Comparison of ENCODE assay signal across 23 cellular contexts in the genomic region with DNA sequence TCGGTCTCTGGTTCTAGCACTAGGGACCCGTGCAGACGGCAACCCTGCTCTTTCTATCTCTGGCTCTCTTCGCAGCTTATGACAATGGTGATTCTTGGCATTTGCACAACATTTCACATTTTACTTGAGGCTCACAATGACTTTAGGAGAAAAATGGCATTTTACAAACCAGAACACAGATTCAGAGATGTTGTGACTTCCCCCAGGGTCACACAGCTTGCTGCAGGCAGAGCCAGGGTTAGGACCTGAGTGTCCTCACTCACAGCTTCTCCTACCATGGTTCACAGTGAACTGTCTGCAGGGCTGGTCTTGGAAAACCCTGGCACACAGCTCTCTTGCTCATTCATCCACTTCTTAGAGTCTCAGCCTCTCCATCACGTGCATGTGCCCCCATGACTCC. TPM values are rescaled to one million over a fixed set of nuclear protein-coding genes. Genes with fewer than 3 reads are reported as not detected.
DNase-seq lines count a peak whose midpoint lies in the region; ATAC-seq, FAIRE-seq and TF ChIP-seq lines count a peak whose summit lies in the region.
"Had no signal": no experiment of that assay in that cellular context is flagged by ENCODE, and none has a peak within 500 bp of the region (broad histone marks: within the 10 kb centered on the region; RNA-seq: fewer than 3 reads in every experiment).

No MANE protein-coding gene starts in this region.

- H3K27ac ChIP-seq in GM23338 (ENCODE audit: low read depth), result no peak overlapping the region
- H3K27ac ChIP-seq in K562 (ENCODE audit: extremely low read depth, low read depth, low read length), result no peak overlapping the region
- H3K27ac ChIP-seq in neural progenitor cell, result no peak overlapping the region
- H3K27ac ChIP-seq: C4-2B, HL-60 had no signal

- TF ChIP-seq POLR2A in K562 (conservative IDR thresholded peaks at IDR 0.05), result no peak

- H3K9me3 Mint-ChIP-seq in GM23338, result 0 out of 3 replicates have a peak, but pooled peaks cover 4% of the 10 kb centered on the region
- peaks cover 3% of the 10 kb centered on the region for H3K9me3 Mint-ChIP-seq in neural progenitor cell
- H3K9me3 Mint-ChIP-seq in stimulated activated naive CD8-positive, alpha-beta T cell treated with anti-CD3 and anti-CD28 coated beads, Interleukin-15, amount 100 ng/mL, for 72 hours, result peaks cover 18 to 20% of the 10 kb centered on the region in 2 donors
- H3K9me3 Mint-ChIP-seq: CD4-positive, alpha-beta T cell had no signal

- FAIRE-seq in K562 (lab: Jason Lieb, UNC), result no peak
- FAIRE-seq: A204.1, D721Med, GM12892, GM18507 had no signal

- DNase-seq in G401 (ENCODE audit: low spot score) (peak; percentile 35), GM23338 (ENCODE audit: low spot score) (no peak), K562 (ENCODE audit: extremely low read depth in 1 of 4, low spot score in 3 of 4) (no peak), neural progenitor cell (ENCODE audit: low spot score) (no peak), Right ventricle myocardium inferior (ENCODE audit: missing footprints) (no peak)
- DNase-seq in stimulated activated naive CD8-positive, alpha-beta T cell treated with anti-CD3 and anti-CD28 coated beads, Interleukin-15, amount 100 ng/mL, for 72 hours, result no peak
- DNase-seq: AML-193; Caco-2; CD4-positive, alpha-beta T cell; GDM1; H7; HFFc6; KG1 had no signal

- H3K27me3 Mint-ChIP-seq in GM23338 (ENCODE audit: insufficient read depth, low read depth, poor library complexity) (peaks cover 9% of the 10 kb centered on the region), neural progenitor cell (ENCODE audit: insufficient read depth, low read depth) (peaks cover 8% of the 10 kb centered on the region)
- H3K27me3 Mint-ChIP-seq in stimulated activated naive CD8-positive, alpha-beta T cell treated with anti-CD3 and anti-CD28 coated beads, Interleukin-15, amount 100 ng/mL, for 72 hours, result no peaks in the 10 kb centered on the region
- H3K27me3 Mint-ChIP-seq: CD4-positive, alpha-beta T cell; IgD-negative memory B cell had no signal

- H3K36me3 Mint-ChIP-seq in GM23338 (ENCODE audit: low read depth) (no peaks in the 10 kb centered on the region; the same call in 2 of the 3 replicates), neural progenitor cell (peaks cover 2% of the 10 kb centered on the region)

- CTCF ChIA-PET in K562 (lab: Yijun Ruan, JAX; ENCODE audit: low intra/inter-chr PET ratio), result no interaction called here

- TF ChIP-seq RAD21 in K562 (CRISPR knock-in tag; conservative IDR thresholded peaks at IDR 0.05 in 1 of 2, IDR thresholded peaks at IDR 0.05 in 1 of 2), result no peak

- H3K9me1 ChIP-seq in K562 (ENCODE audit: control insufficient read depth, insufficient read depth, low read length), result no peaks in the 10 kb centered on the region

- BruUV-seq in K562 (replicated peaks; lab: Mats Ljungman, UMichigan), result no TSS peak

- ATAC-seq in GM23338 (no peak), K562 (no peak), Right ventricle myocardium inferior (no peak), GM18873 (IDR thresholded peaks at IDR 0.05; ENCODE audit: low FRiP score, unreplicated experiment) (no peak)
- ATAC-seq in stimulated activated naive CD8-positive, alpha-beta T cell treated with anti-CD3 and anti-CD28 coated beads, Interleukin-15, amount 100 ng/mL, for 72 hours, result no peak
- ATAC-seq: HCT116 had no signal

- in situ Hi-C loops in G401 (cut with HindIII; ENCODE audit: low sequenced_read_pairs), result no loop called here
- in situ Hi-C loops in K562 (cut with MboI), result no loop called here

- intact Hi-C loops in K562 (cut with micrococcal nuclease), result no loop called here
- intact Hi-C loops in Right ventricle myocardium inferior (cut with DNase I), result no loop called here

- H3K9ac ChIP-seq in K562 (ENCODE audit: insufficient read depth in 1 of 2, low read depth in 2 of 2, low read length in 2 of 2), result no peak overlapping the region
- no peak overlapping the region for H3K9ac ChIP-seq in neural progenitor cell

- H3F3A ChIP-seq in GM23338 (replicated peaks; ENCODE audit: low read depth) (no peaks in the 10 kb centered on the region), neural progenitor cell (ENCODE audit: low read depth) (peaks cover 8% of the 10 kb centered on the region)

- no peak for TF ChIP-seq EP300 in K562 (IDR thresholded peaks at IDR 0.05; ENCODE audit: low read length)

- no peak overlapping the region for H3K27ac Mint-ChIP-seq in GM23338
- H3K27ac Mint-ChIP-seq in neural progenitor cell, result peak overlapping the region; percentile 58
- H3K27ac Mint-ChIP-seq in stimulated activated naive CD8-positive, alpha-beta T cell treated with anti-CD3 and anti-CD28 coated beads, Interleukin-15, amount 100 ng/mL, for 72 hours, result no peak overlapping the region
- H3K27ac Mint-ChIP-seq: CD4-positive, alpha-beta T cell; HFFc6 had no signal

- no peak overlapping the region for H3K4me2 ChIP-seq in GM23338
- no peak overlapping the region for H3K4me2 ChIP-seq in K562 (ENCODE audit: insufficient read depth, low read length)
- peak overlapping the region; percentile 54 for H3K4me2 ChIP-seq in neural progenitor cell

- POLR2A ChIA-PET in K562 (lab: Yijun Ruan, JAX), result interaction anchor here (0.9 to 1.0 kb wide), 2 partner anchors 8 to 15 kb away, joined by 3 to 5 read pairs; no protein-coding TSS in a partner anchor

- H3K36me3 ChIP-seq in GM23338 (ENCODE audit: insufficient read depth) (no peaks in the 10 kb centered on the region), K562 (ENCODE audit: control insufficient read depth, insufficient read depth, low read length) (no peaks in the 10 kb centered on the region), neural progenitor cell (no peaks in the 10 kb centered on the region)

- TF ChIP-seq CTCF in GM23338 (conservative IDR thresholded peaks at IDR 0.05; ENCODE audit: low read depth in 2 of 2), result no peak
- no peak for TF ChIP-seq CTCF in K562 (IDR thresholded peaks at IDR 0.05 in 2 of 3, conservative IDR thresholded peaks at IDR 0.05 in 1 of 3; ENCODE audit: insufficient read depth in 2 of 3, low read depth in 1 of 3, low read length in 3 of 3)
- no peak for TF ChIP-seq CTCF in neural progenitor cell (IDR thresholded peaks at IDR 0.05)

- H3K4me3 ChIP-seq in GM23338, result no peak overlapping the region
- no peak overlapping the region for H3K4me3 ChIP-seq in K562
- no peak overlapping the region for H3K4me3 ChIP-seq in neural progenitor cell

- WGBS in K562 (ENCODE audit: insufficient coverage, low coverage, missing lambda C conversion rate), result 41% methylated on average over 5 of the region's 5 CpGs

- H2AFZ ChIP-seq in GM23338 (peak overlapping the region; percentile 88; the same call in 1 of the 2 replicates), K562 (ENCODE audit: low read depth, low read length) (no peak overlapping the region), neural progenitor cell (replicated peaks) (peak overlapping the region; percentile 10)

- H4K20me1 ChIP-seq in GM23338 (replicated peaks; ENCODE audit: insufficient read depth), result no peaks in the 10 kb centered on the region
- no peaks in the 10 kb centered on the region for H4K20me1 ChIP-seq in K562 (replicated peaks; ENCODE audit: control insufficient read depth, insufficient read depth, low read length)
- no peaks in the 10 kb centered on the region for H4K20me1 ChIP-seq in neural progenitor cell (ENCODE audit: low read depth)

- H3K9me2 ChIP-seq in GM23338 (ENCODE audit: insufficient read depth), result no peaks in the 10 kb centered on the region

- H3K4me1 Mint-ChIP-seq in GM23338 (peaks cover 16% of the 10 kb centered on the region), neural progenitor cell (peaks cover 26% of the 10 kb centered on the region)
- no peaks in the 10 kb centered on the region for H3K4me1 Mint-ChIP-seq in stimulated activated naive CD8-positive, alpha-beta T cell treated with anti-CD3 and anti-CD28 coated beads, Interleukin-15, amount 100 ng/mL, for 72 hours

- H3K9me3 ChIP-seq in K562 (replicated peaks; ENCODE audit: control insufficient read depth, insufficient read depth, low read depth, low read length) (no peaks in the 10 kb centered on the region), neural progenitor cell (ENCODE audit: low read depth) (no peaks in the 10 kb centered on the region)

- H3K4me3 Mint-ChIP-seq in GM23338 (no peak overlapping the region; the same call in 2 of the 3 replicates), neural progenitor cell (peak overlapping the region; percentile 13)
- H3K4me3 Mint-ChIP-seq in stimulated activated naive CD8-positive, alpha-beta T cell treated with anti-CD3 and anti-CD28 coated beads, Interleukin-15, amount 100 ng/mL, for 72 hours, result no peak overlapping the region
- H3K4me3 Mint-ChIP-seq: CD4-positive, alpha-beta T cell; HFFc6 had no signal

- no peaks in the 10 kb centered on the region for H3K4me1 ChIP-seq in GM23338 (ENCODE audit: insufficient read depth)
- peaks cover 0 to 6% of the 10 kb centered on the region in 2 experiments; a peak in 3 of 5 replicates for H3K4me1 ChIP-seq in K562 (replicated peaks in 1 of 2; ENCODE audit: control insufficient read depth in 2 of 2, insufficient read depth in 2 of 2, low read length in 2 of 2)
- peaks cover 16% of the 10 kb centered on the region for H3K4me1 ChIP-seq in neural progenitor cell
- H3K4me1 ChIP-seq: Caco-2 had no signal

- H3K27me3 ChIP-seq in GM23338 (ENCODE audit: insufficient read depth) (no peaks in the 10 kb centered on the region), K562 (ENCODE audit: control insufficient read depth in 2 of 2, insufficient read depth in 2 of 2, low read length in 2 of 2) (peaks cover 3 to 13% of the 10 kb centered on the region in 2 experiments; a peak in 2 of 5 replicates), neural progenitor cell (peaks cover 5% of the 10 kb centered on the region)

- no peaks in the 10 kb centered on the region for H3K79me2 ChIP-seq in GM23338 (replicated peaks; ENCODE audit: insufficient read depth)
- H3K79me2 ChIP-seq in K562 (ENCODE audit: control insufficient read depth, insufficient read depth, low read length), result no peaks in the 10 kb centered on the region
- H3K79me2 ChIP-seq in neural progenitor cell (ENCODE audit: low read depth), result no peaks in the 10 kb centered on the region

RNA-seq across cellular contexts. Expression of a gene that starts 23.7 kb away (rescaled TPM):
- total RNA-seq in G401 (2014; rRNA removed; shearing (Covaris generic)), result not detected in 2 replicates
- 0.24 and 0.74 TPM in 2 replicates for total RNA-seq in GM23338 (2014; rRNA removed; shearing (Covaris generic))
- 0.43 and 0.48 TPM in 2 replicates for polyA plus RNA-seq in GM23338 (2016; fragmentation: Nextera tagmentation; extraction: Ambion mirVana)
- 0.42 TPM in 1 of 2 replicates, not detected in the other for total RNA-seq in K562 (2011; cell fraction: chromatin; rRNA removed; ENCODE audit: low replicate concordance)
- 0.13 TPM in 1 of 2 replicates, not detected in the other for total RNA-seq in K562 (2011; cell fraction: nucleolus; rRNA removed)
- 0.31 and 0.37 TPM in 2 replicates for total RNA-seq in K562 (2011; cell fraction: nucleoplasm; rRNA removed)
- 0.09 and 0.20 TPM in 2 replicates for total RNA-seq in K562 (2014; rRNA removed)
- 0.38 and 0.44 TPM in 2 replicates for total RNA-seq in K562 (2014; rRNA removed; fragmentation: Illumina TruSeq; extraction: Trizol)
- 0.25 and 0.30 TPM in 2 replicates for total RNA-seq in K562 (2015; rRNA removed; fragmentation: Illumina TruSeq; extraction: Trizol)
- total RNA-seq in K562 (2021), result 0.40 TPM in 2 replicates
- 0.04 and 0.12 TPM in 2 replicates for polyA plus RNA-seq in K562 (2011; rRNA removed)
- 0.04 TPM in 1 of 2 replicates, not detected in the other for polyA plus RNA-seq in K562 (2011; cell fraction: cytosol; rRNA removed)
- polyA plus RNA-seq in K562 (2011; cell fraction: nucleus; rRNA removed), result 0.08 TPM in 1 of 2 replicates, not detected in the other
- polyA plus RNA-seq in K562 (2012), result 0.68 and 6.5 TPM in 2 replicates
- 0.46 and 0.65 TPM in 2 replicates for polyA plus RNA-seq in K562 (2014; fragmentation: Illumina TruSeq; extraction: Trizol)
- under 1 TPM; 0.30 to 0.38 TPM for polyA plus RNA-seq in K562 (2014; fragmentation: Nextera tagmentation; extraction: Ambion mirVana)
- polyA plus RNA-seq in K562 (2014; rRNA removed), result 0.15 and 0.27 TPM in 2 replicates
- not detected in 2 replicates for polyA minus RNA-seq in K562 (2011; rRNA and poly(A)+ RNA removed)
- polyA minus RNA-seq in K562 (2011; cell fraction: cytosol; rRNA and poly(A)+ RNA removed), result not detected in 2 replicates
- polyA minus RNA-seq in K562 (2011; cell fraction: nucleus; rRNA and poly(A)+ RNA removed), result not detected in 2 replicates
- 0.46 and 0.71 TPM in 2 replicates for total RNA-seq in neural progenitor cell (ENCODE audit: low replicate concordance)
- 2.0 TPM for total RNA-seq in Right ventricle myocardium inferior
- total RNA-seq: Caco-2, H7, HT1080 had no signal

RNA-seq across cellular contexts. Expression of a gene that starts 53.6 kb away (rescaled TPM):
- total RNA-seq in G401 (2014; rRNA removed; shearing (Covaris generic)), result 20.7 and 48.2 TPM in 2 replicates
- 18.9 and 19.5 TPM in 2 replicates for total RNA-seq in GM23338 (2014; rRNA removed; shearing (Covaris generic))
- polyA plus RNA-seq in GM23338 (2016; fragmentation: Nextera tagmentation; extraction: Ambion mirVana), result 5.6 and 5.9 TPM in 2 replicates
- 40.9 and 60.5 TPM in 2 replicates for total RNA-seq in K562 (2011; cell fraction: chromatin; rRNA removed; ENCODE audit: low replicate concordance)
- total RNA-seq in K562 (2011; cell fraction: nucleolus; rRNA removed), result 47.8 and 47.9 TPM in 2 replicates
- total RNA-seq in K562 (2011; cell fraction: nucleoplasm; rRNA removed), result 55.4 and 61.5 TPM in 2 replicates
- 14.3 and 18.9 TPM in 2 replicates for total RNA-seq in K562 (2014; rRNA removed)
- 7.8 and 9.6 TPM in 2 replicates for total RNA-seq in K562 (2014; rRNA removed; fragmentation: Illumina TruSeq; extraction: Trizol)
- 8.3 and 10.5 TPM in 2 replicates for total RNA-seq in K562 (2015; rRNA removed; fragmentation: Illumina TruSeq; extraction: Trizol)
- 12.8 and 14.2 TPM in 2 replicates for total RNA-seq in K562 (2021)
- polyA plus RNA-seq in K562 (2011; rRNA removed), result 15.4 and 20.8 TPM in 2 replicates
- 21.4 and 26.2 TPM in 2 replicates for polyA plus RNA-seq in K562 (2011; cell fraction: cytosol; rRNA removed)
- 26.6 and 29.1 TPM in 2 replicates for polyA plus RNA-seq in K562 (2011; cell fraction: nucleus; rRNA removed)
- polyA plus RNA-seq in K562 (2012), result 12.8 and 57.1 TPM in 2 replicates
- polyA plus RNA-seq in K562 (2014; fragmentation: Illumina TruSeq; extraction: Trizol), result 11.7 and 13.0 TPM in 2 replicates
- 1 to 10 TPM; 6.6 to 10.0 TPM for polyA plus RNA-seq in K562 (2014; fragmentation: Nextera tagmentation; extraction: Ambion mirVana)
- 21.5 and 23.4 TPM in 2 replicates for polyA plus RNA-seq in K562 (2014; rRNA removed)
- polyA minus RNA-seq in K562 (2011; rRNA and poly(A)+ RNA removed), result 14.9 and 19.2 TPM in 2 replicates
- 5.3 and 9.4 TPM in 2 replicates for polyA minus RNA-seq in K562 (2011; cell fraction: cytosol; rRNA and poly(A)+ RNA removed)
- 10.4 and 14.0 TPM in 2 replicates for polyA minus RNA-seq in K562 (2011; cell fraction: nucleus; rRNA and poly(A)+ RNA removed)
- total RNA-seq in neural progenitor cell (ENCODE audit: low replicate concordance), result 10.3 and 30.7 TPM in 2 replicates
- 4.7 TPM for total RNA-seq in Right ventricle myocardium inferior
